Comparison of ENCODE assay signal across 8 cellular contexts in the genomic region with DNA sequence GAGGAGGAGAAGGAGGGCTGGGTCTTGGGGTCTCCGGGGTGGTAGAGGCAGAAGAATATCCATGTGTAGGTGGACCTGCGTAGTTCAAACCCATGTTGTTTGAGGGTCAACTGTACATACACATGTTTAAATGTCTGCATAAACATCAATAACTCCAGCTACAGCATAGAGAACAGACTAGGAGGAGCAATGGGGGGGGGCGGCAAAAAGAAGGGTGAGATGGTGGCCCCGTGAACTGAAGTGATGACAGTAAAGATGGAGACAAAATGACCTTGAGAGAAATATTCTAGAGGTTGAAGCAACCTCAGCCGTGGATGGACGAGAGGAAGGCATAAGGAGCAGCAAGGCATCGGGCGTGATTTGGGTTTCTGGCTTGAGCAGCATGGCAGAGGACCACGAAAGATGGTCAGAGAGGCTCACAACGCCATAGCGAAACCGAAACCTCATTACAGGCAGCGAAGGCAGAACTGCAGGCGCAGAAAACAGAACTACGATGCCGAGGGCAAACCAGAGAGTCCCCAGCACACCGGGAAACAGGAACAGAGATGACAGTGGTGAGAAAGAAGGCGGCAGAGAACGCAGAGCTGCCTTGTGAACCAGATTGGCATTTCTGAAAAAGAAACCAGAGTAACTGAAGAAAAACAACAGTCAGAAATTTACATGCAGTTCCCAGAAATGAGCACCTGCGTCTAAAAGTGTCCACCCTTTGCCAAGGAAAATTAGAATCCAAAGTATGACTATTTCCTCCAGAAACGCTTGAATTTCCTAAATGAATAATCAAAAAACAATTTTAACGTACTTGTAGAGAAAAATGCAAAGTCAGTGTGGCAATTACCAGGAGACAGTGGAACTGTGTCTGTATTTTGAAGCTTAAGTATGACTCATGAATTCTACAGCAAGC. TPM values are rescaled to one million over a fixed set of nuclear protein-coding genes. Genes with fewer than 3 reads are reported as not detected.
A peak's percentile ranks its signal among the peaks of the same experiment; 100 is the strongest.
DNase-seq lines count a peak whose midpoint lies in the region; ATAC-seq and TF ChIP-seq lines count a peak whose summit lies in the region.

No MANE protein-coding gene starts in this region.

- intact Hi-C loops in left colon (cut with DNase I, micrococcal nuclease): no loop called here

- no peaks in the 10 kb centered on the region for H3K27me3 ChIP-seq in HUES48 (ENCODE audit: control insufficient read depth, insufficient read depth, low read length)

- H3K27ac ChIP-seq in HUES48 (ENCODE audit: low read depth, low read length): peak overlapping the region; percentile 21

- no peaks in the 10 kb centered on the region for H3K36me3 ChIP-seq in HUES48 (ENCODE audit: control insufficient read depth, insufficient read depth, low read length)

- no peaks in the 10 kb centered on the region for H3K9me3 Mint-ChIP-seq in T-helper 1 cell treated with Interleukin-12 subunit alpha and Interleukin-12 subunit beta and Interleukin-4 antibody, amounts not matched to agents 30 μg/mL and 1 μg/mL, for 36 hours

- H3K9me3 ChIP-seq in HUES48 (ENCODE audit: control insufficient read depth, insufficient read depth, low read length): no peaks in the 10 kb centered on the region

- peak overlapping the region; percentile 84 for H3K4me3 Mint-ChIP-seq in T-helper 1 cell treated with Interleukin-12 subunit alpha and Interleukin-12 subunit beta and Interleukin-4 antibody, amounts not matched to agents 30 μg/mL and 1 μg/mL, for 36 hours

- POLR2A ChIA-PET in HEK293T (lab: Yijun Ruan, JAX): interaction anchor here (1.7 to 4.3 kb wide), 2 partner anchors 269 to 270 kb away, joined by 5 to 30 read pairs; no protein-coding TSS in a partner anchor

- H3K4me3 ChIP-seq in HUES48 (ENCODE audit: low read depth, low read length): no peak overlapping the region

- no peak overlapping the region for H3K9ac ChIP-seq in HUES48 (ENCODE audit: low read depth, low read length)

- ATAC-seq in GM21447 (IDR thresholded peaks at IDR 0.05; ENCODE audit: unreplicated experiment) (peak; percentile 78), left colon (peak; percentile 61)

- DNase-seq in Caki2 (ENCODE audit: low read depth) (peak; percentile 68), astrocyte of the hippocampus (ENCODE audit: low read depth, low spot score) (peak; percentile 79), left colon (peak; percentile 59 to 72), HEK293T (ENCODE audit: extremely low spot score) (no peak)
- peak; percentile 21 for DNase-seq in stimulated activated CD8-positive, alpha-beta memory T cell treated with anti-CD3 and anti-CD28 coated beads, Interleukin-15, amount 100 ng/mL, for 24 hours (ENCODE audit: low read depth)

- no peaks in the 10 kb centered on the region for H3K36me3 Mint-ChIP-seq in T-helper 1 cell treated with Interleukin-12 subunit alpha and Interleukin-12 subunit beta and Interleukin-4 antibody, amounts not matched to agents 30 μg/mL and 1 μg/mL, for 36 hours (ENCODE audit: low read depth)

- H3K4me1 ChIP-seq in HUES48 (ENCODE audit: control insufficient read depth, insufficient read depth, low read length): peaks cover 15% of the 10 kb centered on the region

- no peaks in the 10 kb centered on the region for H3K27me3 Mint-ChIP-seq in T-helper 1 cell treated with Interleukin-12 subunit alpha and Interleukin-12 subunit beta and Interleukin-4 antibody, amounts not matched to agents 30 μg/mL and 1 μg/mL, for 36 hours (ENCODE audit: low read depth)

- CTCF ChIA-PET in HEK293T (lab: Yijun Ruan, JAX): interaction anchor here (1.3 kb wide), 1 partner anchor 43 kb away, joined by 3 read pairs; no protein-coding TSS in a partner anchor

- in situ Hi-C loops in Caki2 (cut with HindIII; ENCODE audit: low pct_unique_long_range_greater_than_20kb, low sequenced_read_pairs): no loop called here

- peak overlapping the region; percentile 97 for H3K27ac Mint-ChIP-seq in T-helper 1 cell treated with Interleukin-12 subunit alpha and Interleukin-12 subunit beta and Interleukin-4 antibody, amounts not matched to agents 30 μg/mL and 1 μg/mL, for 36 hours

- H3K4me1 Mint-ChIP-seq in T-helper 1 cell treated with Interleukin-12 subunit alpha and Interleukin-12 subunit beta and Interleukin-4 antibody, amounts not matched to agents 30 μg/mL and 1 μg/mL, for 36 hours (ENCODE audit: low read depth): peaks cover 68% of the 10 kb centered on the region

TF ChIP-seq in HEK293T, 16 proteins besides CTCF, POLR2A, EP300 and RAD21:
- TF ChIP-seq TARDBP (IDR thresholded peaks at IDR 0.05): no peak
- no peak for TF ChIP-seq NFRKB (IDR thresholded peaks at IDR 0.05)
- no peak for TF ChIP-seq SP1 (IDR thresholded peaks at IDR 0.05)
- no peak for TF ChIP-seq BHLHE40 (IDR thresholded peaks at IDR 0.05; ENCODE audit: borderline replicate concordance)
- TF ChIP-seq HDGF (IDR thresholded peaks at IDR 0.05; ENCODE audit: borderline replicate concordance): no peak
- no peak for TF ChIP-seq FOXK2 (IDR thresholded peaks at IDR 0.05)
- TF ChIP-seq ZNF384 (IDR thresholded peaks at IDR 0.05): no peak
- no peak for TF ChIP-seq ARNT (IDR thresholded peaks at IDR 0.05)
- TF ChIP-seq CTBP1 (IDR thresholded peaks at IDR 0.05; ENCODE audit: borderline replicate concordance): no peak
- no peak for TF ChIP-seq FOXA1 (IDR thresholded peaks at IDR 0.05)
- TF ChIP-seq L3MBTL2 (conservative IDR thresholded peaks at IDR 0.05): no peak
- TF ChIP-seq LEF1 (IDR thresholded peaks at IDR 0.05; ENCODE audit: borderline replicate concordance): no peak
- no peak for TF ChIP-seq ELF4 (IDR thresholded peaks at IDR 0.05)
- no peak for TF ChIP-seq FOXM1 (IDR thresholded peaks at IDR 0.05; ENCODE audit: borderline replicate concordance)
- TF ChIP-seq, protein P1, sequence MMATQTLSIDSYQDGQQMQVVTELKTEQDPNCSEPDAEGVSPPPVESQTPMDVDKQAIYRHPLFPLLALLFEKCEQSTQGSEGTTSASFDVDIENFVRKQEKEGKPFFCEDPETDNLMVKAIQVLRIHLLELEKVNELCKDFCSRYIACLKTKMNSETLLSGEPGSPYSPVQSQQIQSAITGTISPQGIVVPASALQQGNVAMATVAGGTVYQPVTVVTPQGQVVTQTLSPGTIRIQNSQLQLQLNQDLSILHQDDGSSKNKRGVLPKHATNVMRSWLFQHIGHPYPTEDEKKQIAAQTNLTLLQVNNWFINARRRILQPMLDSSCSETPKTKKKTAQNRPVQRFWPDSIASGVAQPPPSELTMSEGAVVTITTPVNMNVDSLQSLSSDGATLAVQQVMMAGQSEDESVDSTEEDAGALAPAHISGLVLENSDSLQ (IDR thresholded peaks at IDR 0.05): no peak
- no peak for TF ChIP-seq SUZ12 (IDR thresholded peaks at IDR 0.05)
TF ChIP-seq in HEK293T: peak in this region for 0.

RNA-seq across cellular contexts. Expression of a gene that starts 50.2 kb away (rescaled TPM):
- 0.03 TPM in 1 of 2 replicates, not detected in the other for total RNA-seq in Caki2 (2014; rRNA removed; shearing (Covaris generic); ENCODE audit: low replicate concordance)
- 1 to 10 TPM in 1 of 2 donors, under 1 TPM in 1; 0.24 to 1.5 TPM for total RNA-seq in left colon
